11 cellular contexts compared by ENCODE assay signal in the genomic region with DNA sequence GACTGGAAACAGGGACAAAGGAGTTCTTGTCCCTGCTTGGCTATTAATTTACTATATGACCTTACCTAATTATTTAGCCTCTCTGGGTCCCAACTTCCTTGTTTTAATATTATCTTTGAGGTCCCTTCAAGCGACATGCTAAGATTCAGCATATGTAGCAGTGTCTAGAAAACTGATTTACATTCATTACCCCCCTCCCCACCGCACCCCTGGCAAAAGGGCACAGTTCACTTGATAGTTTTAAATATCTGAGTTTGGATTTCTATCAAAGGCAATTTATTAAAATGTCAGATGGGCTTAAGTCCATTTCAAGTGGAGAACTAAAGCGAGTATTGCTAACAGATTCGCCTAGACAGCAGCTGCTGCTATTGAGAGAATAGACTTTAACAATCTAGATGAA. TPM values are rescaled to one million over a fixed set of nuclear protein-coding genes. Genes with fewer than 3 reads are reported as not detected.
DNase-seq lines count a peak whose midpoint lies in the region; ATAC-seq, FAIRE-seq and TF ChIP-seq lines count a peak whose summit lies in the region.
"Had no signal": no experiment of that assay in that cellular context is flagged by ENCODE, and none has a peak within 500 bp of the region (broad histone marks: within the 10 kb centered on the region; RNA-seq: fewer than 3 reads in every experiment).

No MANE protein-coding gene starts in this region.

- no peaks in the 10 kb centered on the region for H3K27me3 Mint-ChIP-seq in activated naive CD4-positive, alpha-beta T cell treated with anti-CD3 and anti-CD28 coated beads, Interleukin-2, amount 10 ng/mL, durations not matched to agents 7 days and 5 days
- no peaks in the 10 kb centered on the region for H3K27me3 Mint-ChIP-seq in activated naive CD8-positive, alpha-beta T cell treated with anti-CD3 and anti-CD28 coated beads, Interleukin-2, amount 50 U/mL, for 24 hours
- H3K27me3 Mint-ChIP-seq in type B pancreatic cell: no peaks in the 10 kb centered on the region

- peak overlapping the region; percentile 87 for H3K27ac Mint-ChIP-seq in activated naive CD4-positive, alpha-beta T cell treated with anti-CD3 and anti-CD28 coated beads, Interleukin-2, amount 10 ng/mL, durations not matched to agents 7 days and 5 days
- peak overlapping the region; percentile 95 for H3K27ac Mint-ChIP-seq in activated naive CD8-positive, alpha-beta T cell treated with anti-CD3 and anti-CD28 coated beads, Interleukin-2, amount 50 U/mL, for 24 hours
- H3K27ac Mint-ChIP-seq in type B pancreatic cell: peak overlapping the region; percentile 49

- in situ Hi-C loops in KBM-7 (cut with MboI; ENCODE audit: low pct_unique_long_range_greater_than_20kb, low sequenced_read_pairs): no loop called here

- no peaks in the 10 kb centered on the region for H3K9me3 ChIP-seq in mesodermal cell (ENCODE audit: control insufficient read depth, low read length)
- H3K9me3 ChIP-seq: prostate gland had no signal

- no peak for FAIRE-seq in HTR-8/SVneo (lab: Jason Lieb, UNC)
- FAIRE-seq: GM12892 had no signal

- no peak for DNase-seq in activated naive CD4-positive, alpha-beta T cell treated with anti-CD3 and anti-CD28 coated beads, Interleukin-2, amount 10 ng/mL, durations not matched to agents 7 days and 5 days
- no peak for DNase-seq in activated naive CD4-positive, alpha-beta T cell (lab: John Stamatoyannopoulos, UW)
- no peak for DNase-seq in activated naive CD8-positive, alpha-beta T cell treated with anti-CD3 and anti-CD28 coated beads, Interleukin-2, amount 50 U/mL, for 24 hours
- DNase-seq in type B pancreatic cell (ENCODE audit: extremely low spot score, unreplicated experiment) (no peak), activated gamma-delta T cell treated with Interleukin-2 at 50 U/mL for 16 hours (no peak), HTR-8/SVneo (ENCODE audit: insufficient read length, low spot score) (no peak), KBM-7 (no peak)
- DNase-seq: Right ventricle myocardium superior had no signal

- peaks cover 46% of the 10 kb centered on the region for H3K36me3 Mint-ChIP-seq in activated naive CD4-positive, alpha-beta T cell treated with anti-CD3 and anti-CD28 coated beads, Interleukin-2, amount 10 ng/mL, durations not matched to agents 7 days and 5 days
- H3K36me3 Mint-ChIP-seq in activated naive CD8-positive, alpha-beta T cell treated with anti-CD3 and anti-CD28 coated beads, Interleukin-2, amount 50 U/mL, for 24 hours (ENCODE audit: low read depth): peaks cover 16% of the 10 kb centered on the region
- no peaks in the 10 kb centered on the region for H3K36me3 Mint-ChIP-seq in type B pancreatic cell

- H3K4me3 ChIP-seq in mesodermal cell (ENCODE audit: extremely low read depth, insufficient read depth, low read length, poor library complexity, severe bottlenecking): peak overlapping the region; percentile 20
- H3K4me3 ChIP-seq: prostate gland had no signal

- no peak for TF ChIP-seq CTCF in type B pancreatic cell (conservative IDR thresholded peaks at IDR 0.05)

- peaks cover 3% of the 10 kb centered on the region for H3K36me3 ChIP-seq in mesodermal cell (ENCODE audit: control insufficient read depth, insufficient read depth, low read length)
- H3K36me3 ChIP-seq: prostate gland had no signal

- no peak for ATAC-seq in activated naive CD8-positive, alpha-beta T cell treated with anti-CD3 and anti-CD28 coated beads, Interleukin-2, amount 50 U/mL, for 24 hours

- CTCF ChIA-PET in activated naive CD4-positive, alpha-beta T cell treated with anti-CD3 and anti-CD28 coated beads, Interleukin-2, amount 10 ng/mL, durations not matched to agents 7 days and 5 days (lab: Charles Lee): interaction anchor here (0.6 to 2.1 kb wide), 6 partner anchors 31 to 261 kb away, joined by 3 to 9 read pairs (median 5); no protein-coding TSS in a partner anchor

- no peak overlapping the region for H3K27ac ChIP-seq in mesodermal cell (ENCODE audit: low read depth, low read length, severe bottlenecking)
- H3K27ac ChIP-seq: prostate gland had no signal

- WGBS in mesodermal cell (ENCODE audit: insufficient coverage in 2 of 2), 2 experiments: no CpG with 5 or more reads among the region's 4 CpGs

- no peaks in the 10 kb centered on the region for H3K9me3 Mint-ChIP-seq in activated naive CD4-positive, alpha-beta T cell treated with anti-CD3 and anti-CD28 coated beads, Interleukin-2, amount 10 ng/mL, durations not matched to agents 7 days and 5 days
- H3K9me3 Mint-ChIP-seq in activated naive CD8-positive, alpha-beta T cell treated with anti-CD3 and anti-CD28 coated beads, Interleukin-2, amount 50 U/mL, for 24 hours: no peaks in the 10 kb centered on the region
- H3K9me3 Mint-ChIP-seq in type B pancreatic cell: no peaks in the 10 kb centered on the region

- H3K4me1 ChIP-seq in mesodermal cell (ENCODE audit: control insufficient read depth, insufficient read depth, low read length, poor library complexity, severe bottlenecking): peaks cover 27% of the 10 kb centered on the region

- peak overlapping the region; percentile 84 for H3K4me3 Mint-ChIP-seq in activated naive CD4-positive, alpha-beta T cell treated with anti-CD3 and anti-CD28 coated beads, Interleukin-2, amount 10 ng/mL, durations not matched to agents 7 days and 5 days
- H3K4me3 Mint-ChIP-seq in activated naive CD8-positive, alpha-beta T cell treated with anti-CD3 and anti-CD28 coated beads, Interleukin-2, amount 50 U/mL, for 24 hours: peak overlapping the region; percentile 95
- peak overlapping the region; percentile 80 for H3K4me3 Mint-ChIP-seq in type B pancreatic cell

- H3K4me1 Mint-ChIP-seq in activated naive CD4-positive, alpha-beta T cell treated with anti-CD3 and anti-CD28 coated beads, Interleukin-2, amount 10 ng/mL, durations not matched to agents 7 days and 5 days: peaks cover 60% of the 10 kb centered on the region
- H3K4me1 Mint-ChIP-seq in activated naive CD8-positive, alpha-beta T cell treated with anti-CD3 and anti-CD28 coated beads, Interleukin-2, amount 50 U/mL, for 24 hours: peaks cover 71% of the 10 kb centered on the region
- H3K4me1 Mint-ChIP-seq in type B pancreatic cell (ENCODE audit: unreplicated experiment): peaks cover 58% of the 10 kb centered on the region

RNA-seq across cellular contexts. Expression of gene CEMIP2, which starts 3.9 kb away (rescaled TPM):
- 198 TPM for polyA plus RNA-seq in mesodermal cell (2013, experiment 1 of 2)
- 190 TPM for polyA plus RNA-seq in mesodermal cell (2013, experiment 2 of 2)
- 58.1 and 97.7 TPM in 2 replicates for total RNA-seq in type B pancreatic cell (ENCODE audit: low replicate concordance)
